Comparison of ENCODE assay signal across 1 cellular context in genomic region chr2:237025090-237025865, GRCh38.
TF ChIP-seq lines count a peak whose summit lies in the region.

No MANE protein-coding gene starts in this region.

TF ChIP-seq in IMR-90, 13 proteins besides CTCF, POLR2A, EP300 and RAD21 (continued from another document):
- TF ChIP-seq USF2 (IDR thresholded peaks at IDR 0.05; ENCODE audit: low read depth, low read length) (no peak), NFE2L2 (IDR thresholded peaks at IDR 0.05; ENCODE audit: low read depth, low read length) (peak; percentile 45; the same call in 1 of the 2 replicates), CHD1 (IDR thresholded peaks at IDR 0.05; ENCODE audit: low read depth, low read length) (no peak), FOS (IDR thresholded peaks at IDR 0.05; ENCODE audit: low read depth, low read length) (0 out of 2 replicates have a peak, but pooled peaks have one; percentile 8), RCOR1 (IDR thresholded peaks at IDR 0.05; ENCODE audit: insufficient replicate concordance, low read length) (no peak), ELK1 (IDR thresholded peaks at IDR 0.05; ENCODE audit: borderline replicate concordance, low read depth, low read length) (no peak), MXI1 (IDR thresholded peaks at IDR 0.05; ENCODE audit: borderline replicate concordance, low read depth, low read length) (no peak), CEBPB (IDR thresholded peaks at IDR 0.05; ENCODE audit: low read depth, low read length) (no peak), RFX5 (IDR thresholded peaks at IDR 0.05; ENCODE audit: low read depth, low read length) (no peak)
